ENCODE assay signal across 2 cellular contexts in the genomic region with DNA sequence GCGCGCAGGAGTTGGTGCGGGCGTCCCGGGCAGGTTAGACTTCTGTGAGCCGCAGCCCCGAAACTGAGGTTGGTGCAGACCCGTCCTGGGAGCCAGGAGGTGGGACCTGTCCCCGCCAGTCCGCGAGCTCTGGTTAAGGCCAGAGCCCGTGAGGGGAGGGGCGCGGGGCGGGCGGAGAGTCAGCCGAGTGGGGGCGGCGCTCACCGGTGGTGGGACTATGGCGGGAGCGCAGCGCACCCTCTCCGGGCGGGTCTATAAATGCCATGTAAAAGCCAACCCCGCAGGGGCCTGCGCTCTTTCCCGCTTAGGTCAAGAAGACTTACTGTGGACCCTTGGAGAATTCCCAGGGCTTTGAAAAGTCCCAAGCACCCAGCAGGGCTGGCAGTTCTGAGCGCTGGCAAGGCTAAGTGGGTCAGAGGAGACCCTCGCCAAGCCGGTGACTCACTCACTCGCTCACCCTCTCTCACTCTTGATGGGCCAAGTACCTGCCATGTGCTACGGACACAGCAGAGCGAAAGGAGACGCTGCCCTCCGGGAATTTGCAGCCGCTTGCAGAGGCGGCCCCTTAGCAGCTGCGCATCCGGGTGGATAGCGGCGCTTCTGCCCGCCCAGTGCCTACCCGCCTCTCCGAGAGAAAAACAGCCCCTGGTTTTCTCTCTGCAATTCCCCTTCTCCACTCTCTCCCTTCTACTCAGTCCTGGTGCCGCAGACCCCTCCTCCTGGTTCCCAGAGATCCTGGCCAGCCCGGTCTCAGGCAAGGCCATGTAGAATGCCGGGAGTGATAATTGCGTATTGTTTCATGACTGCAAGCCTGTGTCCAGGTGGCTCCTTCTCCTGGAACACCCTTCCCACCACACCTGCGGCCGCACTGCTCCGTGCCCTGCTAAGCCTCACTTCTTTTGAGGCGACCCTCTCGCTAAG.
A peak's percentile ranks its signal among the peaks of the same experiment; 100 is the strongest.
TF ChIP-seq lines count a peak whose summit lies in the region.

A gene (minus strand): TSS at position 110 of the 921 bp plus-strand sequence. CDS start 19,607 bp downstream, outside the sequence.

TF ChIP-seq in H1, 55 proteins besides CTCF, POLR2A, EP300 and RAD21:
- TF ChIP-seq JUND (IDR thresholded peaks at IDR 0.05; ENCODE audit: low read length) (peak; percentile 68; the same call in 1 of the 2 replicates), HDAC2 (IDR thresholded peaks at IDR 0.05; ENCODE audit: borderline replicate concordance in 1 of 2, low read depth in 2 of 2, low read length in 2 of 2) (no peak), RNF2 (IDR thresholded peaks at IDR 0.05; ENCODE audit: borderline replicate concordance, low read depth, low read length, missing control alignments, poor library complexity, severe bottlenecking) (no peak), TBP (IDR thresholded peaks at IDR 0.05; ENCODE audit: low read depth, low read length) (no peak), SP2 (IDR thresholded peaks at IDR 0.05; ENCODE audit: low read length) (no peak), JUN (IDR thresholded peaks at IDR 0.05; ENCODE audit: low read depth, low read length) (no peak), ASH2L (IDR thresholded peaks at IDR 0.05; ENCODE audit: low read length) (peak; percentile 73), EZH2 (IDR thresholded peaks at IDR 0.05; ENCODE audit: low read depth, low read length, severe bottlenecking) (peak; percentile 57), TAF1 (IDR thresholded peaks at IDR 0.05; ENCODE audit: low read depth, low read length) (peak; percentile 40; the same call in 1 of the 2 replicates), YY1 (IDR thresholded peaks at IDR 0.05; ENCODE audit: low read depth, low read length) (no peak), ZNF274 (IDR thresholded peaks at IDR 0.05; ENCODE audit: borderline replicate concordance, extremely low read depth, low read length) (no peak), SIRT6 (IDR thresholded peaks at IDR 0.05; ENCODE audit: low read length) (no peak), HDAC6 (IDR thresholded peaks at IDR 0.05; ENCODE audit: low read depth, low read length) (no peak)
- TF ChIP-seq, protein P1, sequence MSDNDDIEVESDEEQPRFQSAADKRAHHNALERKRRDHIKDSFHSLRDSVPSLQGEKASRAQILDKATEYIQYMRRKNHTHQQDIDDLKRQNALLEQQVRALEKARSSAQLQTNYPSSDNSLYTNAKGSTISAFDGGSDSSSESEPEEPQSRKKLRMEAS (IDR thresholded peaks at IDR 0.05) = peak; percentile 95
- TF ChIP-seq, protein P2, sequence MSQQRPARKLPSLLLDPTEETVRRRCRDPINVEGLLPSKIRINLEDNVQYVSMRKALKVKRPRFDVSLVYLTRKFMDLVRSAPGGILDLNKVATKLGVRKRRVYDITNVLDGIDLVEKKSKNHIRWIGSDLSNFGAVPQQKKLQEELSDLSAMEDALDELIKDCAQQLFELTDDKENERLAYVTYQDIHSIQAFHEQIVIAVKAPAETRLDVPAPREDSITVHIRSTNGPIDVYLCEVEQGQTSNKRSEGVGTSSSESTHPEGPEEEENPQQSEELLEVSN (IDR thresholded peaks at IDR 0.05) = peak; percentile 88

TF ChIP-seq in GM12891, 5 proteins besides CTCF, POLR2A, EP300 and RAD21 (continued from another document):
- TF ChIP-seq POLR2AphosphoS5 (IDR thresholded peaks at IDR 0.05; ENCODE audit: low read depth, low read length) (no peak), SPI1 (IDR thresholded peaks at IDR 0.05; ENCODE audit: low read depth, low read length) (no peak), TAF1 (IDR thresholded peaks at IDR 0.05; ENCODE audit: low read depth, low read length) (no peak), POU2F2 (IDR thresholded peaks at IDR 0.05; ENCODE audit: low read depth, low read length) (no peak)
